ENCODE assay signal across 1 cellular context in the genomic region with DNA sequence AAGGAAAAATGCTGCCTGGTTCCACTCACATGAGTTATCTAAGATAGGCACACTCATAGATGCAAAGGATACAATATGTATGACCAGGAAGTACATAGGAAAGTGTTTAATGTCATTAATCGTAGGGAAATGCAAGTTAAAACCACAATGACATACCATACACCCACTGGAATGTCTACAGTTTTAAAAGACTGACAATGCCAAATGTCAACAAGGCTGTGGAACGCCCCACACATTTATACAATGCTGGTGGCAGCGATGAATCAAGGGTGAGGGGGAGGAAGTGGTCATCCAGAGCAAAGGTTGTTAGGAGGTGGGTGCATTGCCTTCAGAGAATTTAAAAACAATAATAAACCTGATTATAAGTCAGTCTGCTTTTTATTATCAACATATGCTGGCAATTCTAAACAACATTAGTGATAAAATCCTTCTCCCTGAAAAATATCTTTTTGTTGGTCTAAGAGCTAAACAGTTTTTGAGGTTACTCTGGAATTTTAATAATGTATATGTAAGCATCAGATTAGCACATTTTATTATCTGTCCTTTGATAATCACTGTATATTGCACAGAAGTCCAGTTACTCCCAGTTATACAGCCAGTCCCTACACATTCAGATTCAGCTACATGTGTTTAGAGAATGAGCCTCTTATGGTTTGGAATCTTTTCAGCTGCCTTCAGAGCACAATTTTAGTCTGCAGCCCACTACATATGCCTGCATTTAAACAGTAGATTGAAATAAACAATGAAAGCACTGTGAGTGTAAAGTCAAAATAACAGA.
TF ChIP-seq lines count a peak whose summit lies in the region.

No MANE protein-coding gene starts in this region.

TF ChIP-seq in GM23338, 12 proteins besides CTCF, POLR2A, EP300 and RAD21 (continued from another document):
- TF ChIP-seq, protein P1, sequence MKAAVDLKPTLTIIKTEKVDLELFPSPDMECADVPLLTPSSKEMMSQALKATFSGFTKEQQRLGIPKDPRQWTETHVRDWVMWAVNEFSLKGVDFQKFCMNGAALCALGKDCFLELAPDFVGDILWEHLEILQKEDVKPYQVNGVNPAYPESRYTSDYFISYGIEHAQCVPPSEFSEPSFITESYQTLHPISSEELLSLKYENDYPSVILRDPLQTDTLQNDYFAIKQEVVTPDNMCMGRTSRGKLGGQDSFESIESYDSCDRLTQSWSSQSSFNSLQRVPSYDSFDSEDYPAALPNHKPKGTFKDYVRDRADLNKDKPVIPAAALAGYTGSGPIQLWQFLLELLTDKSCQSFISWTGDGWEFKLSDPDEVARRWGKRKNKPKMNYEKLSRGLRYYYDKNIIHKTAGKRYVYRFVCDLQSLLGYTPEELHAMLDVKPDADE (IDR thresholded peaks at IDR 0.05): no peak
- TF ChIP-seq JUNB (IDR thresholded peaks at IDR 0.05; ENCODE audit: unreplicated experiment) (no peak), CREB1 (CRISPR knock-in tag; IDR thresholded peaks at IDR 0.05; ENCODE audit: low read depth) (no peak), NANOG (IDR thresholded peaks at IDR 0.05; ENCODE audit: borderline replicate concordance) (no peak), REST (IDR thresholded peaks at IDR 0.05; ENCODE audit: unreplicated experiment) (no peak), EZH2 (IDR thresholded peaks at IDR 0.05; ENCODE audit: low read depth, unreplicated experiment) (no peak), POLR2AphosphoS5 (IDR thresholded peaks at IDR 0.05; ENCODE audit: low read depth) (no peak), STAT1 (IDR thresholded peaks at IDR 0.05; ENCODE audit: unreplicated experiment) (no peak), ZNF114 (CRISPR knock-in tag; IDR thresholded peaks at IDR 0.05) (no peak)
